1 cellular context compared by ENCODE assay signal in genomic region chr10:50417486-50417905, GRCh38.
A peak's percentile ranks its signal among the peaks of the same experiment; 100 is the strongest.
TF ChIP-seq lines count a peak whose summit lies in the region.

No MANE protein-coding gene starts in this region.

TF ChIP-seq in GM12878, 131 proteins besides CTCF, POLR2A, EP300 and RAD21 (continued from another document):
- TF ChIP-seq SKIL (IDR thresholded peaks at IDR 0.05; ENCODE audit: low read depth, poor library complexity, severe bottlenecking) (no peak), CHD4 (IDR thresholded peaks at IDR 0.05) (no peak), BHLHE40 (IDR thresholded peaks at IDR 0.05; ENCODE audit: borderline replicate concordance in 1 of 2, low read depth in 2 of 2, low read length in 1 of 2) (peak; percentile 80 to 89; a peak in 3 of 4 replicates)
